In the genomic region with DNA sequence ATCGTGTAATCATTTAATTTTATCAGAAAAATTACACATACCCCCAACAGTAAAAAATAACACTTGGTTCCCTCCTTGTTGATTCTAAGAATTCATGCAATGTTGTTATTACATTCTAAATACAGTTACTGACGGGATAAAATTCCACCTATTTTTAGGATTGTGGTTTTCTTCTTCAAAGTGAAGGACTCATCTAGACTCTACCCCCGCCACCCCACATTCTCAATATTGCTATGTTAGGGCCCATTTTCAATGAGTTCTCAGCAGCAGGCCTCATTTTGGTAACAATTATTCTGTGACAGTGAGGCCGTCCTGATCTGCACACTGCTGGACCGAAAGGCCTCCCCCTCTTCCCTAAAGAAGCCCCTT, we compare ENCODE assay signal across 19 cellular contexts. TPM values are rescaled to one million over a fixed set of nuclear protein-coding genes. Genes with fewer than 3 reads are reported as not detected.
DNase-seq lines count a peak whose midpoint lies in the region; ATAC-seq, FAIRE-seq and TF ChIP-seq lines count a peak whose summit lies in the region.
"Had no signal": no experiment of that assay in that cellular context is flagged by ENCODE, and none has a peak within 500 bp of the region (broad histone marks: within the 10 kb centered on the region; RNA-seq: fewer than 3 reads in every experiment).

No MANE protein-coding gene starts in this region.

- peak; percentile 30 for DNase-seq in stimulated activated CD4-positive, alpha-beta T cell treated with anti-CD3 and anti-CD28 coated beads, Interleukin-1b, Interleukin-23, amount 100 ng/mL, for 48 hours
- DNase-seq in stimulated activated CD4-positive, alpha-beta T cell treated with anti-CD3 and anti-CD28 coated beads, Interleukin-2, amount 100 ng/mL, for 48 hours: no peak
- DNase-seq in GM12892 (ENCODE audit: insufficient read length) (no peak), brain microvascular endothelial cell (no peak), HT-29 (ENCODE audit: low spot score) (no peak)
- DNase-seq: amygdala, BE2C, esophagus squamous epithelium, midbrain, NCI-H1436, NCI-H2171, nucleus accumbens, PC-9 had no signal

- no peak for TF ChIP-seq POLR2A in GM12892 (IDR thresholded peaks at IDR 0.05; ENCODE audit: low read depth, low read length)

- H3K27ac Mint-ChIP-seq in stimulated activated memory B cell treated with anti-CD40 and anti-IgM and Interleukin-4, amounts not matched to agents 10 μg/mL and 1 μg/mL and 100 μg/mL, for 72 hours: no peak overlapping the region
- H3K27ac Mint-ChIP-seq: WTC11 had no signal

- no peak overlapping the region for H3K4me3 Mint-ChIP-seq in stimulated activated memory B cell treated with anti-CD40 and anti-IgM and Interleukin-4, amounts not matched to agents 10 μg/mL and 1 μg/mL and 100 μg/mL, for 72 hours
- H3K4me3 Mint-ChIP-seq: central memory CD8-positive, alpha-beta T cell; WTC11 had no signal

- H3K9me3 Mint-ChIP-seq in stimulated activated memory B cell treated with anti-CD40 and anti-IgM and Interleukin-4, amounts not matched to agents 10 μg/mL and 1 μg/mL and 100 μg/mL, for 72 hours: peaks cover 3% of the 10 kb centered on the region
- H3K9me3 Mint-ChIP-seq: central memory CD8-positive, alpha-beta T cell had no signal

- H3K36me3 Mint-ChIP-seq in stimulated activated memory B cell treated with anti-CD40 and anti-IgM and Interleukin-4, amounts not matched to agents 10 μg/mL and 1 μg/mL and 100 μg/mL, for 72 hours: peaks cover 19% of the 10 kb centered on the region

- H3K36me3 ChIP-seq in brain microvascular endothelial cell (replicated peaks): no peaks in the 10 kb centered on the region
- H3K36me3 ChIP-seq: BE2C, esophagus squamous epithelium, SJCRH30 had no signal

- in situ Hi-C loops in brain microvascular endothelial cell (cut with HindIII; ENCODE audit: low pct_ligation_motif_present, low sequenced_read_pairs): no loop called here

- peaks cover 40% of the 10 kb centered on the region for H3K4me1 Mint-ChIP-seq in stimulated activated memory B cell treated with anti-CD40 and anti-IgM and Interleukin-4, amounts not matched to agents 10 μg/mL and 1 μg/mL and 100 μg/mL, for 72 hours

- no peaks in the 10 kb centered on the region for H3K27me3 Mint-ChIP-seq in stimulated activated memory B cell treated with anti-CD40 and anti-IgM and Interleukin-4, amounts not matched to agents 10 μg/mL and 1 μg/mL and 100 μg/mL, for 72 hours
- H3K27me3 Mint-ChIP-seq: central memory CD8-positive, alpha-beta T cell had no signal

- no peaks in the 10 kb centered on the region for H3K27me3 ChIP-seq in brain microvascular endothelial cell (replicated peaks)
- H3K27me3 ChIP-seq: BE2C, SJCRH30 had no signal

- no peak for TF ChIP-seq CTCF in brain microvascular endothelial cell (IDR thresholded peaks at IDR 0.05; ENCODE audit: low read depth, low read length, missing control alignments)

- H3K27ac ChIP-seq in brain microvascular endothelial cell: peak overlapping the region; percentile 24
- H3K27ac ChIP-seq: esophagus squamous epithelium, PC-9, SJCRH30 had no signal

- no peak for ATAC-seq in GM18858 (IDR thresholded peaks at IDR 0.05; ENCODE audit: unreplicated experiment)
- ATAC-seq in stimulated activated memory B cell treated with anti-CD40 and anti-IgM and Interleukin-4, amounts not matched to agents 10 μg/mL and 1 μg/mL and 100 μg/mL, for 72 hours: no peak
- ATAC-seq: left lobe of liver, WTC11 had no signal

- peak; percentile 64 for FAIRE-seq in GM12892 (lab: Jason Lieb, UNC)

- H3K4me3 ChIP-seq in brain microvascular endothelial cell (ENCODE audit: low read depth, low read length): no peak overlapping the region
- H3K4me3 ChIP-seq: esophagus squamous epithelium, PC-9, SJCRH30 had no signal

RNA-seq across cellular contexts. Expression of gene PREX1, which starts 43.5 kb away (rescaled TPM):
- polyA plus RNA-seq in GM12892 (2012; ENCODE audit: missing spikeins): 46.2 TPM
- 0.05 and 0.31 TPM in 2 replicates for total RNA-seq in HT-29 (2014; rRNA removed; shearing (Covaris generic))
